17 cellular contexts compared by ENCODE assay signal in genomic region chr9:114309096-114309495, GRCh38. TPM values are rescaled to one million over a fixed set of nuclear protein-coding genes. Genes with fewer than 3 reads are reported as not detected.
"Had no signal": no experiment of that assay in that cellular context is flagged by ENCODE, and none has a peak within 500 bp of the region (broad histone marks: within the 10 kb centered on the region; RNA-seq: fewer than 3 reads in every experiment).

No MANE protein-coding gene starts in this region.

- H2AFZ ChIP-seq: hepatocyte had no signal

- H3K79me2 ChIP-seq: hepatocyte had no signal

- H3K27ac Mint-ChIP-seq: activated naive CD4-positive, alpha-beta T cell treated with anti-CD3 and anti-CD28 coated beads, Interleukin-2, amount 10 ng/mL, durations not matched to agents 7 days and 5 days; effector memory CD8-positive, alpha-beta T cell; WTC11 had no signal

- ATAC-seq: effector memory CD8-positive, alpha-beta T cell; SK-N-SH treated with all-trans-retinoic acid at 6 μM for 48 hours; stimulated activated naive CD8-positive, alpha-beta T cell treated with anti-CD3 and anti-CD28 coated beads, Interleukin-15, Interleukin-2, amounts not matched to agents 100 U/mL and 50 U/mL, for 24 hours; WTC11 had no signal

- H3K36me3 Mint-ChIP-seq: activated naive CD4-positive, alpha-beta T cell treated with anti-CD3 and anti-CD28 coated beads, Interleukin-2, amount 10 ng/mL, durations not matched to agents 7 days and 5 days had no signal

- H3K4me3 ChIP-seq: hepatocyte, right atrium auricular region, smooth muscle cell had no signal

- H3K27me3 ChIP-seq: hepatocyte, right atrium auricular region had no signal

- H3K4me3 Mint-ChIP-seq: activated naive CD4-positive, alpha-beta T cell treated with anti-CD3 and anti-CD28 coated beads, Interleukin-2, amount 10 ng/mL, durations not matched to agents 7 days and 5 days; effector memory CD8-positive, alpha-beta T cell; WTC11 had no signal

- H3K27ac ChIP-seq: epithelial cell of prostate, hepatocyte, right atrium auricular region had no signal

- H3K4me1 Mint-ChIP-seq: activated naive CD4-positive, alpha-beta T cell treated with anti-CD3 and anti-CD28 coated beads, Interleukin-2, amount 10 ng/mL, durations not matched to agents 7 days and 5 days had no signal

- H3K9me3 ChIP-seq: right atrium auricular region had no signal

- H3K4me2 ChIP-seq: hepatocyte, smooth muscle cell had no signal

- DNase-seq: activated CD4-positive, alpha-beta T cell treated with anti-CD3 and anti-CD28 coated beads, Interleukin-2, amount 50 U/mL, for 1 hour; activated naive CD4-positive, alpha-beta T cell treated with anti-CD3 and anti-CD28 coated beads, Interleukin-2, amount 10 ng/mL, durations not matched to agents 7 days and 5 days; central memory CD4-positive, alpha-beta T cell; effector memory CD8-positive, alpha-beta T cell; kidney glomerular epithelial cell; midbrain; stimulated activated CD4-positive, alpha-beta T cell treated with anti-CD3 and anti-CD28 coated beads, Interleukin-1b, Interleukin-23, amount 100 ng/mL, for 48 hours; stimulated activated naive CD8-positive, alpha-beta T cell treated with anti-CD3 and anti-CD28 coated beads, Interleukin-15, Interleukin-2, amounts not matched to agents 100 U/mL and 50 U/mL, for 24 hours had no signal

- H3K36me3 ChIP-seq: right atrium auricular region had no signal

- H3K9me3 Mint-ChIP-seq: activated naive CD4-positive, alpha-beta T cell treated with anti-CD3 and anti-CD28 coated beads, Interleukin-2, amount 10 ng/mL, durations not matched to agents 7 days and 5 days; effector memory CD8-positive, alpha-beta T cell; WTC11 had no signal

RNA-seq across cellular contexts. Expression of gene ORM1, which starts 13.8 kb away (rescaled TPM):
- total RNA-seq: lower leg skin; right atrium auricular region; smooth muscle cell; T-helper 1 cell treated with Interleukin-12 subunit alpha and Interleukin-12 subunit beta and Interleukin-4 antibody, amounts not matched to agents 30 ng/mL and 1 ng/mL, for 36 hours; temporal lobe had no signal

RNA-seq across cellular contexts. Expression of gene ORM2, which starts 20.6 kb away (rescaled TPM):
- total RNA-seq: lower leg skin; right atrium auricular region; smooth muscle cell; T-helper 1 cell treated with Interleukin-12 subunit alpha and Interleukin-12 subunit beta and Interleukin-4 antibody, amounts not matched to agents 30 ng/mL and 1 ng/mL, for 36 hours; temporal lobe had no signal
- polyA plus RNA-seq: smooth muscle cell had no signal
